ENCODE assay signal across 8 cellular contexts in the genomic region with DNA sequence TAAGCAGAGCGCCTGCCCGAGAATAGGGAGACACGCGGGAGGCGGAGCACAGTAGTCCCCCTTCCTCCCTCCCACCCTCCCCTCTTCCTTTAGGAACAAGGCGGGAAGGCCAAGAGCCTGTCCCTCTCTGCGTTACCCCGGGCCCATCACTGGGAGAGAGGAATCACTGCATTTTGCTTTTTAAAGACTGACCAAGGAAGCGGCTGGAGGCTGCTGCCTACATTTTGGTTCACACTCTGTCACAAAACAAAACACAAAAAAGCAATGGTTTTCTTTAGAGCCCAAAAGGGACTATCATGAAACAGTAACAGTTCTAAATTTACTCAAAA.
A peak's percentile ranks its signal among the peaks of the same experiment; 100 is the strongest.
DNase-seq lines count a peak whose midpoint lies in the region; ATAC-seq and TF ChIP-seq lines count a peak whose summit lies in the region.

No MANE protein-coding gene starts in this region.

- ATAC-seq in HG02943 (IDR thresholded peaks at IDR 0.05; ENCODE audit: low read depth, unreplicated experiment) (peak; percentile 14), HG02981 (IDR thresholded peaks at IDR 0.05; ENCODE audit: unreplicated experiment) (no peak), HG02840 (IDR thresholded peaks at IDR 0.05; ENCODE audit: low FRiP score, unreplicated experiment) (no peak)

- peaks cover 13 to 21% of the 10 kb centered on the region in 2 experiments for H3K4me1 ChIP-seq in neutrophil (ENCODE audit: control insufficient read depth in 1 of 2, insufficient read depth in 1 of 2, low read depth in 1 of 2, low read length in 1 of 2)

- TF ChIP-seq CTCF in GM10266 (IDR thresholded peaks at IDR 0.05; ENCODE audit: control insufficient read depth, insufficient read depth, low read depth, missing control alignments) (peak; percentile 4), astrocyte of the cerebellum (IDR thresholded peaks at IDR 0.05; ENCODE audit: low read depth, low read length, missing control alignments) (no peak), neutrophil (IDR thresholded peaks at IDR 0.05) (peak; percentile 17)

- H3K4me3 ChIP-seq in astrocyte of the cerebellum (ENCODE audit: low read depth, low read length) (peak overlapping the region; percentile 21), neutrophil (ENCODE audit: low read depth in 1 of 2, low read length in 1 of 2) (peak overlapping the region; percentile 77 to 78)

- no peaks in the 10 kb centered on the region for H3K36me3 ChIP-seq in neutrophil

- no peak for DNase-seq in GM10266 (ENCODE audit: extremely low spot score)
- no peak for DNase-seq in astrocyte of the cerebellum (ENCODE audit: low read depth)
- DNase-seq in AML-193 (lab: John Stamatoyannopoulos, UW): no peak
- DNase-seq in NCI-H526 (lab: John Stamatoyannopoulos, UW): no peak

- no peak overlapping the region for H3K27ac ChIP-seq in neutrophil

- in situ Hi-C loops in astrocyte of the cerebellum (cut with HindIII; ENCODE audit: low sequenced_read_pairs): no loop called here

- H3K9me3 ChIP-seq in neutrophil: no peaks in the 10 kb centered on the region

- H3K27me3 ChIP-seq in neutrophil: no peaks in the 10 kb centered on the region
